ENCODE assay signal across 1 cellular context in the genomic region with DNA sequence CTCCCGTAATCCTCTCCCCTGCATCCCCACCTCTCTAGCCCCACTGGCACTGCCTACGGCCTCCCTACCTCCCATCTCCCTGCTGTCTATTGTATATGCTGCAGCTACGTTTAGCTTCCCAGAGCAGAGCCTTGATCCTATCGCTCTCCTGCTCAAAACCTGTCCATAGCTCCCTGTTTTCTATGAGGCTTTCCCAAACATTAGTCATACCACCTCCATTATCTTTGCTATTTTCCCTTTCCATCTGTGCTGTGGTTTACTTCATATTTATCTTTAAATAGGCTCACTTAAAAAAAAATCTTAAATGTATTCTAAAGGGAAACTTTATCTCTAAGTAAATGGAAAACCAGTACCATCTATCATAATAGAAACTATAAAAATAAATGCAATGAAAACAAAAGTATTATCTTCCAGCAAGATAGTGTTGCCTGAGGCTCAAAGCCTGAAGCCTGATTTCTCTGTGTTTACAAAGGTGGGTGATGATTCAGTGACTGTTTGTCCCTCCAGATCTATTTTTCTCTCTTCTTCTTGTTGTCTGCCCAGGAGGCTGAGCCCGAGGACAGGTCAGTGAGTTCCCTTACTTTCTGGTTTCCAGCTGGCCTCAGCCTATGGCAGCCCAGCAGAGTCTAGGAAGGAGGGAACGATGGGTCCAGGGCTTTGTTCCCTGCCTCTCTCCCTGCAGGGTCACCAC.
TF ChIP-seq lines count a peak whose summit lies in the region.

No MANE protein-coding gene starts in this region.

TF ChIP-seq in IMR-90, 13 proteins besides CTCF, POLR2A, EP300 and RAD21:
- TF ChIP-seq USF2 (IDR thresholded peaks at IDR 0.05; ENCODE audit: low read depth, low read length): no peak
- no peak for TF ChIP-seq CEBPB (IDR thresholded peaks at IDR 0.05; ENCODE audit: low read depth, low read length)
- no peak for TF ChIP-seq NFE2L2 (IDR thresholded peaks at IDR 0.05; ENCODE audit: low read depth, low read length)
- TF ChIP-seq RCOR1 (IDR thresholded peaks at IDR 0.05; ENCODE audit: insufficient replicate concordance, low read length): no peak
- TF ChIP-seq RFX5 (IDR thresholded peaks at IDR 0.05; ENCODE audit: low read depth, low read length): no peak
